Comparison of ENCODE assay signal across 1 cellular context in the genomic region with DNA sequence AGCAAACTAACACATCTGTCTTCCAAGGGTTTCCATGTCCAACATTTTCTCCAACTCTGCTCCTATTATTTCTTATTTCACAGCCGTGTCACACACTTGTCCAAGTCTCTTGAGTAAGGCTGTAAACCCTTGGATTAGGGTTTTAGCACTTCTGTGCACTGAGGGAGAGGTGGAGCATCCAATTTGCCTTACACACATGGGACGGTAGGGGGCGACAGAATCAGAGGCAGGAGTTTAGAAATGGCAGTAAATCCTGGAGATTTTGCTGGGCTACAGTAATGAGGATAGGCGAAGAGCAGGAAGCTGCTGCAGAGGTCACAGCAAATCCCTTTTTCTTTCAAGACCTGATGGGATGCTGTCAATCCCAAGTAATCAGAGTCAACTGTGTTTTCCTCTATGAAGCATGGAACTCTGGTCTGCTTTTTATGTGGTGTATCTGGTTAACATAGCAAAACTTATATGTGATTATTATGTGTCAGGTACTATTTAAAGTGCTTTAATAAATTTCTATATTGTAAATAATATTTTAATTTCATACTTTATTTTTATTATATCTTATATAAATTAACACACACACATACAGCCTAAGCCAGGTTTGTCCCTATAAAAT.
TF ChIP-seq lines count a peak whose summit lies in the region.

No MANE protein-coding gene starts in this region.

TF ChIP-seq in K562, 482 proteins besides CTCF, POLR2A, EP300 and RAD21 (continued from another document):
- TF ChIP-seq, protein P1, sequence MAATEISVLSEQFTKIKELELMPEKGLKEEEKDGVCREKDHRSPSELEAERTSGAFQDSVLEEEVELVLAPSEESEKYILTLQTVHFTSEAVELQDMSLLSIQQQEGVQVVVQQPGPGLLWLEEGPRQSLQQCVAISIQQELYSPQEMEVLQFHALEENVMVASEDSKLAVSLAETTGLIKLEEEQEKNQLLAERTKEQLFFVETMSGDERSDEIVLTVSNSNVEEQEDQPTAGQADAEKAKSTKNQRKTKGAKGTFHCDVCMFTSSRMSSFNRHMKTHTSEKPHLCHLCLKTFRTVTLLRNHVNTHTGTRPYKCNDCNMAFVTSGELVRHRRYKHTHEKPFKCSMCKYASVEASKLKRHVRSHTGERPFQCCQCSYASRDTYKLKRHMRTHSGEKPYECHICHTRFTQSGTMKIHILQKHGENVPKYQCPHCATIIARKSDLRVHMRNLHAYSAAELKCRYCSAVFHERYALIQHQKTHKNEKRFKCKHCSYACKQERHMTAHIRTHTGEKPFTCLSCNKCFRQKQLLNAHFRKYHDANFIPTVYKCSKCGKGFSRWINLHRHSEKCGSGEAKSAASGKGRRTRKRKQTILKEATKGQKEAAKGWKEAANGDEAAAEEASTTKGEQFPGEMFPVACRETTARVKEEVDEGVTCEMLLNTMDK (IDR thresholded peaks at IDR 0.05; ENCODE audit: borderline replicate concordance, insufficient read depth, low read depth, low read length, poor library complexity, severe bottlenecking) = peak; percentile 38
